In the genomic region with DNA sequence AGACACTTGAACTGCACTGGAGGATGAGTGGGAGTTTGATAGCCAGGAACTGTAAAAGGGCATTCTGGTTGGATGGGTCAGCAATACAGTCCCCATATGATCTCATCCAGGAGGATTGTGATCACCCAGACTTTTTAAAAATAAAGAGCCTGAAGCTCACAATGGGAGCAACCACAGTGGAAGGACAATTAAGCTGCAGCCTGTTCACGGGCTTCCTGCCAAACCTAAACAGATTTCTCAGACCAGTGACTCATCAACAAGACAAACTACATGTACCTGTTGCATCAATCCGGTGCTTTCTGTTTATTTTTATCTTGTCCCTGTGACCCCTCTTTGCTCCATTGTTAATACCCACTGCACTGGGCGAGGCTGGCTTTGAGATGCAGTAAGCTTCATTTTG, we compare ENCODE assay signal across 1 cellular context.
TF ChIP-seq lines count a peak whose summit lies in the region.

No MANE protein-coding gene starts in this region.

TF ChIP-seq in IMR-90, 13 proteins besides CTCF, POLR2A, EP300 and RAD21:
- TF ChIP-seq, protein P1, sequence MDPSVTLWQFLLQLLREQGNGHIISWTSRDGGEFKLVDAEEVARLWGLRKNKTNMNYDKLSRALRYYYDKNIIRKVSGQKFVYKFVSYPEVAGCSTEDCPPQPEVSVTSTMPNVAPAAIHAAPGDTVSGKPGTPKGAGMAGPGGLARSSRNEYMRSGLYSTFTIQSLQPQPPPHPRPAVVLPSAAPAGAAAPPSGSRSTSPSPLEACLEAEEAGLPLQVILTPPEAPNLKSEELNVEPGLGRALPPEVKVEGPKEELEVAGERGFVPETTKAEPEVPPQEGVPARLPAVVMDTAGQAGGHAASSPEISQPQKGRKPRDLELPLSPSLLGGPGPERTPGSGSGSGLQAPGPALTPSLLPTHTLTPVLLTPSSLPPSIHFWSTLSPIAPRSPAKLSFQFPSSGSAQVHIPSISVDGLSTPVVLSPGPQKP (IDR thresholded peaks at IDR 0.05; ENCODE audit: borderline replicate concordance, low read depth, low read length), result no peak
- TF ChIP-seq NFE2L2 (IDR thresholded peaks at IDR 0.05; ENCODE audit: low read depth, low read length) (no peak), MXI1 (IDR thresholded peaks at IDR 0.05; ENCODE audit: borderline replicate concordance, low read depth, low read length) (no peak), MAFK (IDR thresholded peaks at IDR 0.05; ENCODE audit: low read depth, low read length) (no peak), CHD1 (IDR thresholded peaks at IDR 0.05; ENCODE audit: low read depth, low read length) (no peak), CEBPB (IDR thresholded peaks at IDR 0.05; ENCODE audit: low read depth, low read length) (no peak), RCOR1 (IDR thresholded peaks at IDR 0.05; ENCODE audit: insufficient replicate concordance, low read length) (no peak), SMC3 (IDR thresholded peaks at IDR 0.05; ENCODE audit: low read depth, low read length) (no peak), FOS (IDR thresholded peaks at IDR 0.05; ENCODE audit: low read depth, low read length) (no peak), RFX5 (IDR thresholded peaks at IDR 0.05; ENCODE audit: low read depth, low read length) (no peak), MAZ (IDR thresholded peaks at IDR 0.05; ENCODE audit: borderline replicate concordance, low read depth, low read length) (no peak), BHLHE40 (IDR thresholded peaks at IDR 0.05; ENCODE audit: low read depth, low read length) (no peak)
- TF ChIP-seq, protein P2, sequence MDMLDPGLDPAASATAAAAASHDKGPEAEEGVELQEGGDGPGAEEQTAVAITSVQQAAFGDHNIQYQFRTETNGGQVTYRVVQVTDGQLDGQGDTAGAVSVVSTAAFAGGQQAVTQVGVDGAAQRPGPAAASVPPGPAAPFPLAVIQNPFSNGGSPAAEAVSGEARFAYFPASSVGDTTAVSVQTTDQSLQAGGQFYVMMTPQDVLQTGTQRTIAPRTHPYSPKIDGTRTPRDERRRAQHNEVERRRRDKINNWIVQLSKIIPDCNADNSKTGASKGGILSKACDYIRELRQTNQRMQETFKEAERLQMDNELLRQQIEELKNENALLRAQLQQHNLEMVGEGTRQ (IDR thresholded peaks at IDR 0.05; ENCODE audit: low read depth, low read length), result no peak
